In the genomic region with DNA sequence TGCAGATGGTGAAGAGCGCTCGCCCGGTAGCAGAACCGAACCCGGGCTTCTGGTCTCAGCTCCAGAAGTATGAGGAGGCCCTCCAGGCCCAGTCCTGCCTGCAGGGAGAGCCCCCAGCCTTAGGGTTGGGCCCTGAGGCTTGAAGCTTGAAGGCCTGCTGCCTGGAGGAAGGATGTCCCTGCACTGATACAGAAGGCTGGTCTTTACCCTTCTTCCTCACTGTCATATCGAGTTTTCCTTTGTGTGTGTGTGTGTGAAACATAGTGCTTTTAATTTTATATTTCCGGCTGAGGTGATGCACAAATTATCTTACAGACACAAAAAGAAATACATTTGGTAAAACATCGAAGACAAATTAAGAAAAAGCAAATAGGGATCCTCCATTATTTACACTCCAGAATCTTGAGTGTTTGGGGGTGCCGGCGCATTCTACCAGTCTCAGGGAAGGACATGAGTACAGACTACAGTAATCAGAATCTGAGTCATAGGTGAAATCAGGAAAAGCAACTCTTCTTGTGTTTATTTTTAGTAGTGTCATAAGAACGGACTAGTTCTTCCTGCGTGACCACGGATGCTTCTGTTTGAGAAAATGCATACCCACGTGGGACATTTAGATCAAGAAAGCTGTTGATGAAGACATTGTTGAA, we compare ENCODE assay signal across 8 cellular contexts. TPM values are rescaled to one million over a fixed set of nuclear protein-coding genes. Genes with fewer than 3 reads are reported as not detected.
DNase-seq lines count a peak whose midpoint lies in the region; ATAC-seq lines count a peak whose summit lies in the region.

No MANE protein-coding gene starts in this region.

- CTCF ChIA-PET in activated naive CD4-positive, alpha-beta T cell treated with anti-CD3 and anti-CD28 coated beads for 36 hours (lab: Charles Lee): no interaction called here

- peak; percentile 53 for DNase-seq in activated naive CD4-positive, alpha-beta T cell treated with anti-CD3 and anti-CD28 coated beads for 36 hours
- DNase-seq in activated naive CD4-positive, alpha-beta T cell treated with Interleukin-2 at 50 U/mL for 16 hours: no peak
- DNase-seq in KG1 (lab: John Stamatoyannopoulos, UW) (peak; percentile 64), right cardiac atrium (peak in 1 of 3 donors; percentile 40), inferior parietal cortex (ENCODE audit: extremely low spot score) (no peak)
- no peak for DNase-seq in activated T-helper 1 cell treated with anti-CD3 and anti-CD28 coated beads, Interleukin-12 subunit alpha, Interleukin-12 subunit beta, Interleukin-2, Interleukin-4 antibody, amounts not matched to agents 30 ng/mL and 10 ng/mL and 1 ng/mL, durations not matched to agents 14 hours and 24 hours and 36 hours (ENCODE audit: low spot score)

- 19% methylated on average over 14 of the region's 14 CpGs for WGBS in right cardiac atrium

- intact Hi-C loops in activated naive CD4-positive, alpha-beta T cell treated with anti-CD3 and anti-CD28 coated beads for 36 hours (cut with micrococcal nuclease): loop anchor here (1.0 to 10.0 kb wide), 8 partner anchors 25 to 1323 kb away; partner anchors contain the start of genes ATG4B, CAPN10, GPR35 and HDLBP
- intact Hi-C loops in activated T-helper 1 cell treated with anti-CD3 and anti-CD28 coated beads, Interleukin-12 subunit alpha, Interleukin-12 subunit beta, Interleukin-2, Interleukin-4 antibody, amounts not matched to agents 30 ng/mL and 10 ng/mL and 1 ng/mL, durations not matched to agents 14 hours and 24 hours and 36 hours (cut with micrococcal nuclease): loop anchor here (1.0 to 10.0 kb wide), 13 partner anchors 25 to 1319 kb away; partner anchors contain the start of genes CAPN10, COPS9, FARP2 and GPC1
- intact Hi-C loops in right cardiac atrium (cut with DNase I): no loop called here

- H3K4me1 Mint-ChIP-seq in activated naive CD4-positive, alpha-beta T cell treated with anti-CD3 and anti-CD28 coated beads for 36 hours (ENCODE audit: low read depth): peaks cover 67% of the 10 kb centered on the region
- peaks cover 79% of the 10 kb centered on the region for H3K4me1 Mint-ChIP-seq in activated T-helper 1 cell treated with anti-CD3 and anti-CD28 coated beads, Interleukin-12 subunit alpha, Interleukin-12 subunit beta, Interleukin-2, Interleukin-4 antibody, amounts not matched to agents 30 ng/mL and 10 ng/mL and 1 ng/mL, durations not matched to agents 14 hours and 24 hours and 36 hours (ENCODE audit: low read depth)

- H3K9me3 Mint-ChIP-seq in activated naive CD4-positive, alpha-beta T cell treated with anti-CD3 and anti-CD28 coated beads for 36 hours: no peaks in the 10 kb centered on the region
- H3K9me3 Mint-ChIP-seq in activated T-helper 1 cell treated with anti-CD3 and anti-CD28 coated beads, Interleukin-12 subunit alpha, Interleukin-12 subunit beta, Interleukin-2, Interleukin-4 antibody, amounts not matched to agents 30 ng/mL and 10 ng/mL and 1 ng/mL, durations not matched to agents 14 hours and 24 hours and 36 hours: no peaks in the 10 kb centered on the region

- H3K4me3 ChIP-seq in right cardiac atrium (ENCODE audit: low read length): peak overlapping the region; percentile 68
- peak overlapping the region; percentile 93 for H3K4me3 ChIP-seq in skeletal muscle satellite cell (ENCODE audit: low read length)

- H3K4me1 ChIP-seq in right cardiac atrium (ENCODE audit: control insufficient read depth, insufficient read depth, low read length) (peaks cover 6% of the 10 kb centered on the region), skeletal muscle satellite cell (ENCODE audit: control insufficient read depth, insufficient read depth, low read length) (peaks cover 37% of the 10 kb centered on the region)

- no peak for ATAC-seq in right cardiac atrium
- no peak for ATAC-seq in GM18867 (IDR thresholded peaks at IDR 0.05; ENCODE audit: unreplicated experiment)

- H3K36me3 ChIP-seq in skeletal muscle satellite cell (ENCODE audit: insufficient read depth, low read length): peaks cover 3% of the 10 kb centered on the region

- H3K27ac Mint-ChIP-seq in activated naive CD4-positive, alpha-beta T cell treated with anti-CD3 and anti-CD28 coated beads for 36 hours: peak overlapping the region; percentile 99
- H3K27ac Mint-ChIP-seq in activated T-helper 1 cell treated with anti-CD3 and anti-CD28 coated beads, Interleukin-12 subunit alpha, Interleukin-12 subunit beta, Interleukin-2, Interleukin-4 antibody, amounts not matched to agents 30 ng/mL and 10 ng/mL and 1 ng/mL, durations not matched to agents 14 hours and 24 hours and 36 hours: peak overlapping the region; percentile 95

- H3K27me3 Mint-ChIP-seq in activated naive CD4-positive, alpha-beta T cell treated with anti-CD3 and anti-CD28 coated beads for 36 hours (ENCODE audit: low read depth): no peaks in the 10 kb centered on the region
- no peaks in the 10 kb centered on the region for H3K27me3 Mint-ChIP-seq in activated T-helper 1 cell treated with anti-CD3 and anti-CD28 coated beads, Interleukin-12 subunit alpha, Interleukin-12 subunit beta, Interleukin-2, Interleukin-4 antibody, amounts not matched to agents 30 ng/mL and 10 ng/mL and 1 ng/mL, durations not matched to agents 14 hours and 24 hours and 36 hours (ENCODE audit: insufficient read depth)

- H3K27me3 ChIP-seq in right cardiac atrium (ENCODE audit: control insufficient read depth, insufficient read depth): no peaks in the 10 kb centered on the region
- H3K27me3 ChIP-seq in skeletal muscle satellite cell (ENCODE audit: control insufficient read depth, insufficient read depth, low read length): no peaks in the 10 kb centered on the region

- H3K27ac ChIP-seq in right cardiac atrium (ENCODE audit: low read length): peak overlapping the region; percentile 97

- H3K4me3 Mint-ChIP-seq in activated naive CD4-positive, alpha-beta T cell treated with anti-CD3 and anti-CD28 coated beads for 36 hours: peak overlapping the region; percentile 94
- peak overlapping the region; percentile 90 for H3K4me3 Mint-ChIP-seq in activated T-helper 1 cell treated with anti-CD3 and anti-CD28 coated beads, Interleukin-12 subunit alpha, Interleukin-12 subunit beta, Interleukin-2, Interleukin-4 antibody, amounts not matched to agents 30 ng/mL and 10 ng/mL and 1 ng/mL, durations not matched to agents 14 hours and 24 hours and 36 hours

- H3K36me3 Mint-ChIP-seq in activated naive CD4-positive, alpha-beta T cell treated with anti-CD3 and anti-CD28 coated beads for 36 hours (ENCODE audit: low read depth): peaks cover 36% of the 10 kb centered on the region
- H3K36me3 Mint-ChIP-seq in activated T-helper 1 cell treated with anti-CD3 and anti-CD28 coated beads, Interleukin-12 subunit alpha, Interleukin-12 subunit beta, Interleukin-2, Interleukin-4 antibody, amounts not matched to agents 30 ng/mL and 10 ng/mL and 1 ng/mL, durations not matched to agents 14 hours and 24 hours and 36 hours (ENCODE audit: low read depth): peaks cover 35% of the 10 kb centered on the region

- H3K9me3 ChIP-seq in right cardiac atrium (ENCODE audit: control insufficient read depth, low read length) (no peaks in the 10 kb centered on the region), skeletal muscle satellite cell (replicated peaks; ENCODE audit: low read length) (no peaks in the 10 kb centered on the region)

- H3K4me2 ChIP-seq in skeletal muscle satellite cell (ENCODE audit: low read length): peak overlapping the region; percentile 88

- H3K9ac ChIP-seq in skeletal muscle satellite cell (ENCODE audit: low read depth, low read length): peak overlapping the region; percentile 67

RNA-seq across cellular contexts. Expression of gene DUSP28, which starts 1.3 kb away (rescaled TPM):
- total RNA-seq in activated naive CD4-positive, alpha-beta T cell treated with anti-CD3 and anti-CD28 coated beads for 36 hours: 1 to 10 TPM; 5.1 to 5.6 TPM
- total RNA-seq in activated T-helper 1 cell treated with anti-CD3 and anti-CD28 coated beads, Interleukin-12 subunit alpha, Interleukin-12 subunit beta, Interleukin-2, Interleukin-4 antibody, amounts not matched to agents 30 ng/mL and 10 ng/mL and 1 ng/mL, durations not matched to agents 14 hours and 24 hours and 36 hours: 8.6 and 10.7 TPM in 2 replicates
- total RNA-seq in right cardiac atrium: 10 to 100 TPM in 3 of 4 donors, 1 to 10 TPM in 1; 9.6 to 14.9 (median 11.7) TPM
- 10.9 TPM for polyA plus RNA-seq in right cardiac atrium
- total RNA-seq in skeletal muscle satellite cell (2012; rRNA removed): 3.3 and 4.2 TPM in 2 replicates

RNA-seq across cellular contexts. Expression of gene ANKMY1, which starts 3.7 kb away (rescaled TPM):
- 10 to 100 TPM; 17.0 to 17.4 TPM for total RNA-seq in activated naive CD4-positive, alpha-beta T cell treated with anti-CD3 and anti-CD28 coated beads for 36 hours
- 21.9 and 25.2 TPM in 2 replicates for total RNA-seq in activated T-helper 1 cell treated with anti-CD3 and anti-CD28 coated beads, Interleukin-12 subunit alpha, Interleukin-12 subunit beta, Interleukin-2, Interleukin-4 antibody, amounts not matched to agents 30 ng/mL and 10 ng/mL and 1 ng/mL, durations not matched to agents 14 hours and 24 hours and 36 hours
- total RNA-seq in right cardiac atrium: 1 to 10 TPM; 7.3 to 8.0 (median 7.6) TPM
- polyA plus RNA-seq in right cardiac atrium: 3.5 TPM
- 8.4 and 10.0 TPM in 2 replicates for total RNA-seq in skeletal muscle satellite cell (2012; rRNA removed)

RNA-seq across cellular contexts. Expression of gene RNPEPL1, which starts 6.8 kb away (rescaled TPM):
- total RNA-seq in activated naive CD4-positive, alpha-beta T cell treated with anti-CD3 and anti-CD28 coated beads for 36 hours: 10 to 100 TPM; 40.3 to 44.3 TPM
- 61.8 and 62.8 TPM in 2 replicates for total RNA-seq in activated T-helper 1 cell treated with anti-CD3 and anti-CD28 coated beads, Interleukin-12 subunit alpha, Interleukin-12 subunit beta, Interleukin-2, Interleukin-4 antibody, amounts not matched to agents 30 ng/mL and 10 ng/mL and 1 ng/mL, durations not matched to agents 14 hours and 24 hours and 36 hours
- 10 to 100 TPM; 40.4 to 61.6 (median 58.0) TPM for total RNA-seq in right cardiac atrium
- 108 TPM for polyA plus RNA-seq in right cardiac atrium
- total RNA-seq in skeletal muscle satellite cell (2012; rRNA removed): 9.6 and 12.5 TPM in 2 replicates

RNA-seq across cellular contexts. Expression of gene CAPN10, which starts 25.1 kb away (rescaled TPM):
- 10 to 100 TPM; 24.9 to 28.5 TPM for total RNA-seq in activated naive CD4-positive, alpha-beta T cell treated with anti-CD3 and anti-CD28 coated beads for 36 hours
- 49.8 and 55.4 TPM in 2 replicates for total RNA-seq in activated T-helper 1 cell treated with anti-CD3 and anti-CD28 coated beads, Interleukin-12 subunit alpha, Interleukin-12 subunit beta, Interleukin-2, Interleukin-4 antibody, amounts not matched to agents 30 ng/mL and 10 ng/mL and 1 ng/mL, durations not matched to agents 14 hours and 24 hours and 36 hours
- 10 to 100 TPM; 21.2 to 44.3 (median 36.2) TPM for total RNA-seq in right cardiac atrium
- 40.1 TPM for polyA plus RNA-seq in right cardiac atrium
- total RNA-seq in skeletal muscle satellite cell (2012; rRNA removed): 13.4 and 15.7 TPM in 2 replicates

Comparison
In these comparisons a context has a peak if more than half of its experiments do, and no peak if none do; other contexts are left out.
1. DNase-seq: peak in activated naive CD4-positive, alpha-beta T cell treated with anti-CD3 and anti-CD28 coated beads for 36 hours (single experiment) and KG1 (single experiment); none in activated naive CD4-positive, alpha-beta T cell treated with Interleukin-2 at 50 U/mL for 16 hours (single experiment), activated T-helper 1 cell treated with anti-CD3 and anti-CD28 coated beads, Interleukin-12 subunit alpha, Interleukin-12 subunit beta, Interleukin-2, Interleukin-4 antibody, amounts not matched to agents 30 ng/mL and 10 ng/mL and 1 ng/mL, durations not matched to agents 14 hours and 24 hours and 36 hours (single experiment) and inferior parietal cortex (single experiment).
2. intact Hi-C loops: an anchor here in activated naive CD4-positive, alpha-beta T cell treated with anti-CD3 and anti-CD28 coated beads for 36 hours (1.0 to 10.0 kb wide) and activated T-helper 1 cell treated with anti-CD3 and anti-CD28 coated beads, Interleukin-12 subunit alpha, Interleukin-12 subunit beta, Interleukin-2, Interleukin-4 antibody, amounts not matched to agents 30 ng/mL and 10 ng/mL and 1 ng/mL, durations not matched to agents 14 hours and 24 hours and 36 hours (1.0 to 10.0 kb wide); none called in right cardiac atrium.